In the genomic region with DNA sequence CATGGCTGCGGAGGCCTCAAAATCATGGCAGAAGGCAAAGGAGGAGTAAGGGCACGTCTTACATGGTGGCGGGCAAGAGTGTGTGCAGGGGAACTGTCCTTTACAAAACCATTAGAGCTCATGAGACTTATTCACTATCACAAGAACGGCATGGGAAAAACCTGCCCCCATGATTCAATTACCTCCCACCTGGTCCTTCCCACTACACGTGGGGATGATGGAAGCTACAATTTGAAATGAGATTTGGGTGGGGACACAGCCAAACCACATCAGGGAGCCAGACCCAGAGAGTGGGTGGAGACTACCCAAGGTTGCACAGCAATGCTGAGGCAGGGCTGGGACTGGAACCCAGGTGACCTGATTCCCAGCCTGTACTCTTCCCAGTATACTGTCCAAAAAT, we compare ENCODE assay signal across 17 cellular contexts. TPM values are rescaled to one million over a fixed set of nuclear protein-coding genes. Genes with fewer than 3 reads are reported as not detected.
DNase-seq lines count a peak whose midpoint lies in the region; ATAC-seq and TF ChIP-seq lines count a peak whose summit lies in the region.
"Had no signal": no experiment of that assay in that cellular context is flagged by ENCODE, and none has a peak within 500 bp of the region (broad histone marks: within the 10 kb centered on the region; RNA-seq: fewer than 3 reads in every experiment).

No MANE protein-coding gene starts in this region.

- H3K4me1 Mint-ChIP-seq in activated CD4-positive, alpha-beta T cell treated with anti-CD3 and anti-CD28 coated beads, Interleukin-2, amount 10 ng/mL, durations not matched to agents 7 days and 5 days = peaks cover 77% of the 10 kb centered on the region
- H3K4me1 Mint-ChIP-seq in CD4-positive, alpha-beta T cell (ENCODE audit: low read depth) = peaks cover 45% of the 10 kb centered on the region
- H3K4me1 Mint-ChIP-seq in activated CD4-positive, alpha-beta memory T cell treated with anti-CD3 and anti-CD28 coated beads for 36 hours (ENCODE audit: low read depth) = peaks cover 61% of the 10 kb centered on the region
- peaks cover 66% of the 10 kb centered on the region for H3K4me1 Mint-ChIP-seq in activated naive CD8-positive, alpha-beta T cell treated with anti-CD3 and anti-CD28 coated beads, Interleukin-2, amount 50 U/mL, for 24 hours

- H3K27me3 ChIP-seq in CD4-positive, alpha-beta T cell (ENCODE audit: control insufficient read depth, insufficient read depth, low read length) = no peaks in the 10 kb centered on the region
- H3K27me3 ChIP-seq in A673 (replicated peaks; ENCODE audit: insufficient read depth, low read depth, low read length, poor library complexity) (no peaks in the 10 kb centered on the region), Peyer's patch (no peaks in the 10 kb centered on the region)
- H3K27me3 ChIP-seq: MG63 had no signal

- TF ChIP-seq CTCF in CD4-positive, alpha-beta T cell (IDR thresholded peaks at IDR 0.05) = no peak
- TF ChIP-seq CTCF in A673 (conservative IDR thresholded peaks at IDR 0.05; ENCODE audit: low read depth, low read length) (no peak), Peyer's patch (IDR thresholded peaks at IDR 0.05) (no peak)

- peaks cover 17% of the 10 kb centered on the region for H3K36me3 Mint-ChIP-seq in activated CD4-positive, alpha-beta T cell treated with anti-CD3 and anti-CD28 coated beads, Interleukin-2, amount 10 ng/mL, durations not matched to agents 7 days and 5 days (ENCODE audit: low read depth)
- H3K36me3 Mint-ChIP-seq in CD4-positive, alpha-beta T cell (ENCODE audit: low read depth) = no peaks in the 10 kb centered on the region
- peaks cover 20% of the 10 kb centered on the region for H3K36me3 Mint-ChIP-seq in activated CD4-positive, alpha-beta memory T cell treated with anti-CD3 and anti-CD28 coated beads for 36 hours
- peaks cover 9% of the 10 kb centered on the region for H3K36me3 Mint-ChIP-seq in activated naive CD8-positive, alpha-beta T cell treated with anti-CD3 and anti-CD28 coated beads, Interleukin-2, amount 50 U/mL, for 24 hours (ENCODE audit: low read depth)

- DNase-seq in activated CD4-positive, alpha-beta T cell treated with anti-CD3 and anti-CD28 coated beads, Interleukin-2, amount 10 ng/mL, durations not matched to agents 7 days and 5 days = no peak
- no peak for DNase-seq in activated CD4-positive, alpha-beta T cell treated with anti-CD3 and anti-CD28 coated beads for 1 hour
- no peak for DNase-seq in CD4-positive, alpha-beta T cell
- DNase-seq in activated CD4-positive, alpha-beta memory T cell treated with anti-CD3 and anti-CD28 coated beads for 36 hours = no peak
- DNase-seq in activated naive CD8-positive, alpha-beta T cell treated with anti-CD3 and anti-CD28 coated beads, Interleukin-2, amount 50 U/mL, for 24 hours = no peak
- DNase-seq in A673 (ENCODE audit: low spot score) (no peak), GDM1 (lab: John Stamatoyannopoulos, UW) (no peak), Peyer's patch (no peak)
- DNase-seq: C1 segment of cervical spinal cord, Karpas-422, MG63, NCI-H1092 treated with DMSO at 0.1 percent for 48 hours, NCI-H2081 treated with DMSO at 0.1 percent for 48 hours, NCI-H524, PC-9 had no signal

- BruUV-seq in A673 (replicated peaks; lab: Mats Ljungman, UMichigan) = no TSS peak

- H3K4me3 Mint-ChIP-seq in activated CD4-positive, alpha-beta T cell treated with anti-CD3 and anti-CD28 coated beads, Interleukin-2, amount 10 ng/mL, durations not matched to agents 7 days and 5 days = no peak overlapping the region
- H3K4me3 Mint-ChIP-seq in CD4-positive, alpha-beta T cell = no peak overlapping the region
- no peak overlapping the region for H3K4me3 Mint-ChIP-seq in activated CD4-positive, alpha-beta memory T cell treated with anti-CD3 and anti-CD28 coated beads for 36 hours
- no peak overlapping the region for H3K4me3 Mint-ChIP-seq in activated naive CD8-positive, alpha-beta T cell treated with anti-CD3 and anti-CD28 coated beads, Interleukin-2, amount 50 U/mL, for 24 hours

- intact Hi-C loops in CD4-positive, alpha-beta T cell (cut with DNase I, micrococcal nuclease) = no loop called here
- intact Hi-C loops in activated CD4-positive, alpha-beta memory T cell treated with anti-CD3 and anti-CD28 coated beads for 36 hours (cut with micrococcal nuclease) = no loop called here
- intact Hi-C loops in A673 (cut with micrococcal nuclease; ENCODE audit: unreplicated experiment) = no loop called here

- no peak for TF ChIP-seq POLR2A in Peyer's patch (IDR thresholded peaks at IDR 0.05)

- no peak overlapping the region for H3K27ac ChIP-seq in CD4-positive, alpha-beta T cell (ENCODE audit: low read depth, low read length)
- H3K27ac ChIP-seq in A673 (ENCODE audit: low read depth, low read length, poor library complexity, severe bottlenecking) (no peak overlapping the region), Peyer's patch (no peak overlapping the region)
- H3K27ac ChIP-seq: A549, PC-9 had no signal

- H3K9me3 Mint-ChIP-seq in activated CD4-positive, alpha-beta T cell treated with anti-CD3 and anti-CD28 coated beads, Interleukin-2, amount 10 ng/mL, durations not matched to agents 7 days and 5 days = no peaks in the 10 kb centered on the region
- no peaks in the 10 kb centered on the region for H3K9me3 Mint-ChIP-seq in CD4-positive, alpha-beta T cell
- H3K9me3 Mint-ChIP-seq in activated CD4-positive, alpha-beta memory T cell treated with anti-CD3 and anti-CD28 coated beads for 36 hours = no peaks in the 10 kb centered on the region
- no peaks in the 10 kb centered on the region for H3K9me3 Mint-ChIP-seq in activated naive CD8-positive, alpha-beta T cell treated with anti-CD3 and anti-CD28 coated beads, Interleukin-2, amount 50 U/mL, for 24 hours

- ATAC-seq in CD4-positive, alpha-beta T cell (ENCODE audit: poor library complexity) = no peak
- no peak for ATAC-seq in activated naive CD8-positive, alpha-beta T cell treated with anti-CD3 and anti-CD28 coated beads, Interleukin-2, amount 50 U/mL, for 24 hours
- ATAC-seq: A549 had no signal

- peak overlapping the region; percentile 73 for H3K27ac Mint-ChIP-seq in activated CD4-positive, alpha-beta T cell treated with anti-CD3 and anti-CD28 coated beads, Interleukin-2, amount 10 ng/mL, durations not matched to agents 7 days and 5 days
- peak overlapping the region; percentile 72 for H3K27ac Mint-ChIP-seq in CD4-positive, alpha-beta T cell
- peak overlapping the region; percentile 28 for H3K27ac Mint-ChIP-seq in activated CD4-positive, alpha-beta memory T cell treated with anti-CD3 and anti-CD28 coated beads for 36 hours
- peak overlapping the region; percentile 73 for H3K27ac Mint-ChIP-seq in activated naive CD8-positive, alpha-beta T cell treated with anti-CD3 and anti-CD28 coated beads, Interleukin-2, amount 50 U/mL, for 24 hours

- no peak overlapping the region for H3K4me3 ChIP-seq in A673 (ENCODE audit: low read depth, low read length, poor library complexity, severe bottlenecking)
- no peak overlapping the region for H3K4me3 ChIP-seq in Peyer's patch
- H3K4me3 ChIP-seq: A549, MG63, PC-9 had no signal

- no peaks in the 10 kb centered on the region for H3K27me3 Mint-ChIP-seq in activated CD4-positive, alpha-beta T cell treated with anti-CD3 and anti-CD28 coated beads, Interleukin-2, amount 10 ng/mL, durations not matched to agents 7 days and 5 days
- no peaks in the 10 kb centered on the region for H3K27me3 Mint-ChIP-seq in CD4-positive, alpha-beta T cell
- no peaks in the 10 kb centered on the region for H3K27me3 Mint-ChIP-seq in activated CD4-positive, alpha-beta memory T cell treated with anti-CD3 and anti-CD28 coated beads for 36 hours
- H3K27me3 Mint-ChIP-seq in activated naive CD8-positive, alpha-beta T cell treated with anti-CD3 and anti-CD28 coated beads, Interleukin-2, amount 50 U/mL, for 24 hours = no peaks in the 10 kb centered on the region

- CTCF ChIA-PET in activated CD4-positive, alpha-beta T cell treated with anti-CD3 and anti-CD28 coated beads, Interleukin-2, amount 10 ng/mL, durations not matched to agents 7 days and 5 days (lab: Charles Lee) = interaction anchor here (1.3 to 2.0 kb wide), 2 partner anchors 28 to 38 kb away, joined by 6 to 7 read pairs; no protein-coding TSS in a partner anchor
- CTCF ChIA-PET in CD4-positive, alpha-beta T cell (lab: Charles Lee) = no interaction called here
- CTCF ChIA-PET in activated CD4-positive, alpha-beta memory T cell treated with anti-CD3 and anti-CD28 coated beads for 36 hours (lab: Charles Lee) = interaction anchor here (0.8 to 1.8 kb wide), 4 partner anchors 9 to 80 kb away, joined by 3 to 4 read pairs (median 3); no protein-coding TSS in a partner anchor
- CTCF ChIA-PET in A673 (lab: Charles Lee) = no interaction called here

- H3K4me1 ChIP-seq in A673 (ENCODE audit: insufficient read depth, low read length, poor library complexity, severe bottlenecking) (no peaks in the 10 kb centered on the region), Peyer's patch (peaks cover 0 to 5% (median 0%) of the 10 kb centered on the region in 4 donors)

- H3K36me3 ChIP-seq in A673 (ENCODE audit: insufficient read depth, low read length, poor library complexity, severe bottlenecking) = no peaks in the 10 kb centered on the region
- H3K36me3 ChIP-seq in Peyer's patch = no peaks in the 10 kb centered on the region
- H3K36me3 ChIP-seq: MG63 had no signal

- no peaks in the 10 kb centered on the region for H3K9me3 ChIP-seq in CD4-positive, alpha-beta T cell (ENCODE audit: control insufficient read depth, low read length)
- no peaks in the 10 kb centered on the region for H3K9me3 ChIP-seq in A673 (ENCODE audit: low read depth, low read length, poor library complexity, severe bottlenecking)
- no peaks in the 10 kb centered on the region for H3K9me3 ChIP-seq in Peyer's patch
- H3K9me3 ChIP-seq: A549, MG63 had no signal

- POLR2A ChIA-PET in activated CD4-positive, alpha-beta T cell treated with anti-CD3 and anti-CD28 coated beads, Interleukin-2, amount 10 ng/mL, durations not matched to agents 7 days and 5 days (lab: Charles Lee) = no interaction called here
- POLR2A ChIA-PET in CD4-positive, alpha-beta T cell (lab: Charles Lee) = no interaction called here
- POLR2A ChIA-PET in activated CD4-positive, alpha-beta memory T cell treated with anti-CD3 and anti-CD28 coated beads for 36 hours (lab: Charles Lee) = interaction anchor here (1.5 to 9.8 kb wide), 3 partner anchors 29 to 38 kb away, joined by 3 to 138 read pairs (median 5); a partner anchor contains a TSS
- POLR2A ChIA-PET in A673 (lab: Charles Lee; ENCODE audit: low non-redundant PET) = no interaction called here

RNA-seq across cellular contexts. Expression of a gene that starts 8.6 kb away (rescaled TPM):
- under 1 TPM; 0.50 to 0.73 TPM for total RNA-seq in activated CD4-positive, alpha-beta T cell treated with anti-CD3 and anti-CD28 coated beads, Interleukin-2, amount 10 ng/mL, durations not matched to agents 7 days and 5 days
- under 1 TPM; 0.19 to 0.39 TPM for total RNA-seq in CD4-positive, alpha-beta T cell
- total RNA-seq in activated CD4-positive, alpha-beta memory T cell treated with anti-CD3 and anti-CD28 coated beads for 36 hours = 10 to 100 TPM; 39.9 to 42.1 TPM
- total RNA-seq in A673 (2021) (not detected in 2 replicates), Peyer's patch (under 1 TPM in 2 of 4 donors, not detected in 2; 0.27 to 0.88 TPM)
- total RNA-seq: H1 had no signal

RNA-seq across cellular contexts. Expression of a gene that starts 31.6 kb away (rescaled TPM):
- 100 to 1,000 TPM; 100 to 115 TPM for total RNA-seq in activated CD4-positive, alpha-beta T cell treated with anti-CD3 and anti-CD28 coated beads, Interleukin-2, amount 10 ng/mL, durations not matched to agents 7 days and 5 days
- 10 to 100 TPM; 47.5 to 49.6 TPM for total RNA-seq in CD4-positive, alpha-beta T cell
- total RNA-seq in activated CD4-positive, alpha-beta memory T cell treated with anti-CD3 and anti-CD28 coated beads for 36 hours = 100 to 1,000 TPM; 306 to 310 TPM
- total RNA-seq in A673 (2021) = 0.97 and 1.5 TPM in 2 replicates
- total RNA-seq in Peyer's patch = 1 to 10 TPM; 1.5 to 7.0 (median 5.0) TPM

Comparison
In these comparisons a context has a peak if more than half of its experiments do, and no peak if none do; other contexts are left out.
1. RNA of a gene that starts 8.6 kb away (total RNA-seq): 39.9 to 42.1 TPM in activated CD4-positive, alpha-beta memory T cell treated with anti-CD3 and anti-CD28 coated beads for 36 hours; 0.27 to 0.88 TPM in Peyer's patch, 0.50 to 0.73 TPM in activated CD4-positive, alpha-beta T cell treated with anti-CD3 and anti-CD28 coated beads, Interleukin-2, amount 10 ng/mL, durations not matched to agents 7 days and 5 days, 0.19 to 0.39 TPM in CD4-positive, alpha-beta T cell and not detected in A673; every median in the first group is over 10 times any median in the second.
2. RNA of a gene that starts 31.6 kb away (total RNA-seq): 306 to 310 TPM in activated CD4-positive, alpha-beta memory T cell treated with anti-CD3 and anti-CD28 coated beads for 36 hours, 100 to 115 TPM in activated CD4-positive, alpha-beta T cell treated with anti-CD3 and anti-CD28 coated beads, Interleukin-2, amount 10 ng/mL, durations not matched to agents 7 days and 5 days and 47.5 to 49.6 TPM in CD4-positive, alpha-beta T cell; 1.5 to 7.0 TPM in Peyer's patch and 0.97 to 1.5 TPM in A673; every median in the first group is over 4 times any median in the second.
3. CTCF ChIA-PET loops: an anchor here in activated CD4-positive, alpha-beta T cell treated with anti-CD3 and anti-CD28 coated beads, Interleukin-2, amount 10 ng/mL, durations not matched to agents 7 days and 5 days (1.3 to 2.0 kb wide) and activated CD4-positive, alpha-beta memory T cell treated with anti-CD3 and anti-CD28 coated beads for 36 hours (0.8 to 1.8 kb wide); none called in CD4-positive, alpha-beta T cell and A673.
4. Peak in every context shown above with its lines, with median percentiles within 50 percentile points of each other: H3K27ac Mint-ChIP-seq.